ENCODE assay signal across 18 cellular contexts in genomic region chr7:149569726-149570422, GRCh38.
"Had no signal": no experiment of that assay in that cellular context is flagged by ENCODE, and none has a peak within 500 bp of the region (broad histone marks: within the 10 kb centered on the region; RNA-seq: fewer than 3 reads in every experiment).

No MANE protein-coding gene starts in this region.

- H3K4me1 Mint-ChIP-seq: brain, neural crest cell had no signal

- H3K4me1 ChIP-seq: upper lobe of right lung had no signal

- H3K27ac ChIP-seq: ovary, psoas muscle, thoracic aorta, upper lobe of right lung had no signal

- H3K27me3 ChIP-seq: ovary, upper lobe of right lung had no signal

- H3K27ac Mint-ChIP-seq: activated CD4-positive, alpha-beta T cell treated with anti-CD3 and anti-CD28 coated beads for 36 hours; activated naive CD8-positive, alpha-beta T cell treated with anti-CD3 and anti-CD28 coated beads, Interleukin-2, amount 10 ng/mL, durations not matched to agents 7 days and 5 days; brain; stimulated activated effector memory CD8-positive, alpha-beta T cell treated with anti-CD3 and anti-CD28 coated beads, Interleukin-12 subunit alpha, Interleukin-12 subunit beta, amount 100 ng/mL, for 72 hours had no signal

- H3K4me3 ChIP-seq: ovary, psoas muscle, thoracic aorta, upper lobe of right lung had no signal

- H3K27me3 Mint-ChIP-seq: activated CD4-positive, alpha-beta T cell treated with anti-CD3 and anti-CD28 coated beads for 36 hours; activated naive CD8-positive, alpha-beta T cell treated with anti-CD3 and anti-CD28 coated beads, Interleukin-2, amount 10 ng/mL, durations not matched to agents 7 days and 5 days; brain had no signal

- H3K4me3 Mint-ChIP-seq: activated CD4-positive, alpha-beta T cell treated with anti-CD3 and anti-CD28 coated beads for 36 hours; activated naive CD8-positive, alpha-beta T cell treated with anti-CD3 and anti-CD28 coated beads, Interleukin-2, amount 10 ng/mL, durations not matched to agents 7 days and 5 days; brain; neural crest cell; stimulated activated effector memory CD8-positive, alpha-beta T cell treated with anti-CD3 and anti-CD28 coated beads, Interleukin-12 subunit alpha, Interleukin-12 subunit beta, amount 100 ng/mL, for 72 hours had no signal

- H3K36me3 ChIP-seq: ovary had no signal

- ATAC-seq: activated CD4-positive, alpha-beta T cell treated with anti-CD3 and anti-CD28 coated beads for 36 hours; left cardiac atrium; psoas muscle; right cardiac atrium; stimulated activated effector memory CD8-positive, alpha-beta T cell treated with anti-CD3 and anti-CD28 coated beads, Interleukin-12 subunit alpha, Interleukin-12 subunit beta, amount 100 ng/mL, for 72 hours; upper lobe of right lung had no signal

- DNase-seq: activated CD4-positive, alpha-beta T cell treated with anti-CD3 and anti-CD28 coated beads for 36 hours; activated CD4-positive, alpha-beta T cell treated with anti-CD3 and anti-CD28 coated beads, Interleukin-2, amount 50 U/mL, for 48 hours; activated naive CD4-positive, alpha-beta T cell; activated naive CD8-positive, alpha-beta T cell treated with anti-CD3 and anti-CD28 coated beads, Interleukin-2, amount 10 ng/mL, durations not matched to agents 7 days and 5 days; activated T-cell treated with anti-CD3 and anti-CD28 coated beads for 4 hours; central memory CD4-positive, alpha-beta T cell; effector CD8-positive, alpha-beta T cell; left cardiac atrium; ovary; psoas muscle; right cardiac atrium; small intestine; stimulated activated CD4-positive, alpha-beta T cell treated with anti-CD3 and anti-CD28 coated beads, Interleukin-4, amount 100 ng/mL, for 1 hour; upper lobe of right lung had no signal
